Comparison of ENCODE assay signal across 21 cellular contexts in the genomic region with DNA sequence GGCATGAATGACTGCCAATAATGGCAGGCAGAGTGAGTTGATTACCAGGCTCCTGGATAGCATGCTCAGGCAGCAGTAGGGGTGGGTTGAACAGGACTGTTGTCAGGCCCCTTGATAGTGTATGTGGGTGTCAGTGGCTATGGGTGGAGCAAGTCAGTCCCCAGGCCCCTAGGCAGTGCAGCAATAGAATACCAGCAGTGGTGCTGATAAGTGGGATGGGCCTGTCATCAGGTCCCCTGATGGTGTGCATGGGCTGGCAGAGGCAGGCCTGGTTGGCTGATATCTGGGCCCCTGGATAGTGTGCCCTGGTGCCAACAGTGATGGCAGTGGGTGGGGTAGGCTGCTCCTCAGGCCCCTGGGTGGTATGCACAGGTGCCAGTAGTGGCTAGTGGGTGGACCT. TPM values are rescaled to one million over a fixed set of nuclear protein-coding genes. Genes with fewer than 3 reads are reported as not detected.
DNase-seq lines count a peak whose midpoint lies in the region; ATAC-seq and TF ChIP-seq lines count a peak whose summit lies in the region.
"Had no signal": no experiment of that assay in that cellular context is flagged by ENCODE, and none has a peak within 500 bp of the region (broad histone marks: within the 10 kb centered on the region; RNA-seq: fewer than 3 reads in every experiment).

No MANE protein-coding gene starts in this region.

- peak; percentile 37 for DNase-seq in activated CD4-positive, alpha-beta T cell treated with anti-CD3 and anti-CD28 coated beads, Interleukin-2, amount 10 ng/mL, durations not matched to agents 24 days and 14 days
- DNase-seq in activated CD4-positive, alpha-beta T cell treated with anti-CD3 and anti-CD28 coated beads, Interleukin-2, amount 50 U/mL, for 4 hours = no peak
- DNase-seq in Right ventricle myocardium superior = no peak
- DNase-seq in left cardiac atrium = no peak
- DNase-seq in heart right ventricle = no peak
- no peak for DNase-seq in cardiac septum (ENCODE audit: low spot score)
- no peak for DNase-seq in neuronal stem cell (ENCODE audit: low spot score)
- no peak for DNase-seq in SW 1271 (lab: John Stamatoyannopoulos, UW)
- DNase-seq: AML-193; Caco-2; Calu3; CD4-positive, alpha-beta T cell; CD8-positive, alpha-beta T cell; DMS79 treated with DMSO at 0.1 percent for 48 hours; GF-D8 had no signal

- no peak overlapping the region for H3K4me2 ChIP-seq in neuronal stem cell (ENCODE audit: insufficient read depth, low read length, poor library complexity, severe bottlenecking)
- H3K4me2 ChIP-seq: A549 had no signal

- H2BK12ac ChIP-seq in neuronal stem cell (ENCODE audit: low read length) = no peak overlapping the region

- ATAC-seq in Right ventricle myocardium superior (ENCODE audit: poor library complexity) = peak; percentile 43
- ATAC-seq in left cardiac atrium = no peak
- peak in 5 of 8 donors; percentile 22 to 89 (median 56) for ATAC-seq in heart right ventricle
- ATAC-seq: A549; CD8-positive, alpha-beta T cell had no signal

- H2BK15ac ChIP-seq in neuronal stem cell (ENCODE audit: low read length) = no peak overlapping the region

- H3K9me3 ChIP-seq in heart right ventricle (peaks cover 0 to 35% (median 24%) of the 10 kb centered on the region in 11 donors), neuronal stem cell (replicated peaks in 1 of 2; ENCODE audit: control insufficient read depth in 2 of 2, insufficient read depth in 1 of 2, low read depth in 1 of 2, low read length in 2 of 2) (peaks cover 14 to 21% of the 10 kb centered on the region in 2 donors)

- peaks cover 29% of the 10 kb centered on the region for H3K9me3 Mint-ChIP-seq in activated CD4-positive, alpha-beta T cell treated with anti-CD3 and anti-CD28 coated beads, Interleukin-2, amount 10 ng/mL, durations not matched to agents 24 days and 14 days

- H3K36me3 Mint-ChIP-seq in activated CD4-positive, alpha-beta T cell treated with anti-CD3 and anti-CD28 coated beads, Interleukin-2, amount 10 ng/mL, durations not matched to agents 24 days and 14 days (ENCODE audit: low read depth) = peaks cover 36% of the 10 kb centered on the region

- no peak overlapping the region for H3K27ac Mint-ChIP-seq in activated CD4-positive, alpha-beta T cell treated with anti-CD3 and anti-CD28 coated beads, Interleukin-2, amount 10 ng/mL, durations not matched to agents 24 days and 14 days
- H3K27ac Mint-ChIP-seq: B cell; CD4-positive, alpha-beta T cell; CD8-positive, alpha-beta T cell had no signal

- H3K36me3 ChIP-seq in heart right ventricle (no peaks in the 10 kb centered on the region), neuronal stem cell (replicated peaks in 1 of 2; ENCODE audit: control insufficient read depth in 2 of 2, insufficient read depth in 2 of 2, low read length in 2 of 2) (no peaks in the 10 kb centered on the region)

- H3K4me3 ChIP-seq in heart right ventricle = no peak overlapping the region
- no peak overlapping the region for H3K4me3 ChIP-seq in neuronal stem cell (ENCODE audit: low read length in 2 of 2)
- H3K4me3 ChIP-seq: A549 had no signal

- no peak overlapping the region for H3K4me3 Mint-ChIP-seq in activated CD4-positive, alpha-beta T cell treated with anti-CD3 and anti-CD28 coated beads, Interleukin-2, amount 10 ng/mL, durations not matched to agents 24 days and 14 days
- H3K4me3 Mint-ChIP-seq: B cell; CD4-positive, alpha-beta T cell; CD8-positive, alpha-beta T cell had no signal

- H3K27me3 ChIP-seq in heart right ventricle (no peaks in the 10 kb centered on the region), neuronal stem cell (ENCODE audit: control insufficient read depth in 3 of 3, insufficient read depth in 3 of 3, low read depth in 1 of 3, low read length in 3 of 3) (no peaks in the 10 kb centered on the region)
- H3K27me3 ChIP-seq: BLaER1 treated with 17β-estradiol and CSF1 and Interleukin-3, amounts not matched to agents 10 nM and 100 nM had no signal

- H2BK5ac ChIP-seq in neuronal stem cell (ENCODE audit: low read length) = no peak overlapping the region

- TF ChIP-seq CTCF in heart right ventricle (IDR thresholded peaks at IDR 0.05) = no peak

- peaks cover 3% of the 10 kb centered on the region for H3K4me1 Mint-ChIP-seq in activated CD4-positive, alpha-beta T cell treated with anti-CD3 and anti-CD28 coated beads, Interleukin-2, amount 10 ng/mL, durations not matched to agents 24 days and 14 days
- H3K4me1 Mint-ChIP-seq: B cell had no signal

- intact Hi-C loops in activated CD4-positive, alpha-beta T cell treated with anti-CD3 and anti-CD28 coated beads, Interleukin-2, amount 10 ng/mL, durations not matched to agents 24 days and 14 days (cut with micrococcal nuclease) = no loop called here
- intact Hi-C loops in Right ventricle myocardium superior (cut with DNase I) (no loop called here), left cardiac atrium (cut with DNase I) (no loop called here), heart right ventricle (cut with DNase I) (no loop called here), cardiac septum (cut with DNase I) (no loop called here)

- H3K79me1 ChIP-seq in neuronal stem cell (ENCODE audit: low read depth, low read length) = no peaks in the 10 kb centered on the region

- H3K4ac ChIP-seq in neuronal stem cell (ENCODE audit: low read length) = no peak overlapping the region

- no peak overlapping the region for H2BK120ac ChIP-seq in neuronal stem cell (ENCODE audit: low read depth, low read length)

- H2AK5ac ChIP-seq in neuronal stem cell (ENCODE audit: low read depth, low read length) = peak overlapping the region; percentile 37

- no peak overlapping the region for H2AFZ ChIP-seq in neuronal stem cell (ENCODE audit: low read length)

- peaks cover 0 to 10% (median 8%) of the 10 kb centered on the region in 9 donors for H3K4me1 ChIP-seq in heart right ventricle
- no peaks in the 10 kb centered on the region for H3K4me1 ChIP-seq in neuronal stem cell (ENCODE audit: control insufficient read depth in 2 of 2, insufficient read depth in 1 of 2, low read depth in 1 of 2, low read length in 2 of 2)
- H3K4me1 ChIP-seq: A549, Caco-2 had no signal

- no peak overlapping the region for H4K91ac ChIP-seq in neuronal stem cell (ENCODE audit: low read depth, low read length, poor library complexity)

- H4K8ac ChIP-seq in neuronal stem cell (ENCODE audit: low read depth, low read length) = no peak overlapping the region

- H3K23ac ChIP-seq in neuronal stem cell (ENCODE audit: low read depth, low read length, poor library complexity) = no peak overlapping the region

- H3K14ac ChIP-seq in neuronal stem cell (ENCODE audit: low read length) = peak overlapping the region; percentile 44

- no peak overlapping the region for H3K9ac ChIP-seq in neuronal stem cell (ENCODE audit: low read depth, low read length, poor library complexity)
- H3K9ac ChIP-seq: BLaER1 treated with 17β-estradiol and CSF1 and Interleukin-3, amounts not matched to agents 10 nM and 100 nM had no signal

- no peak overlapping the region for H3K27ac ChIP-seq in heart right ventricle
- H3K27ac ChIP-seq in neuronal stem cell (replicated peaks; ENCODE audit: low read length) = no peak overlapping the region
- H3K27ac ChIP-seq: 22Rv1; A549; BLaER1 treated with 17β-estradiol and CSF1 and Interleukin-3, amounts not matched to agents 10 nM and 100 nM; C4-2B had no signal

- H3K18ac ChIP-seq in neuronal stem cell (ENCODE audit: low read length) = no peak overlapping the region

- H3K27me3 Mint-ChIP-seq in activated CD4-positive, alpha-beta T cell treated with anti-CD3 and anti-CD28 coated beads, Interleukin-2, amount 10 ng/mL, durations not matched to agents 24 days and 14 days = no peaks in the 10 kb centered on the region
- H3K27me3 Mint-ChIP-seq: B cell; CD4-positive, alpha-beta T cell had no signal

RNA-seq across cellular contexts. Expression of a gene that starts 32.4 kb away (rescaled TPM):
- 1.1 and 1.4 TPM in 2 replicates for total RNA-seq in activated CD4-positive, alpha-beta T cell treated with anti-CD3 and anti-CD28 coated beads, Interleukin-2, amount 10 ng/mL, durations not matched to agents 24 days and 14 days
- total RNA-seq in Right ventricle myocardium superior (not detected), left cardiac atrium (not detected), heart right ventricle (1 to 10 TPM in 1 of 10 donors, under 1 TPM in 2, not detected in 7; 0.36 to 1.3 (median 0.59) TPM), cardiac septum (0.38 TPM)
- polyA plus RNA-seq in heart right ventricle = under 1 TPM in 1 of 2 donors, not detected in 1; 0.04 TPM
- 0.14 TPM for polyA plus RNA-seq in neuronal stem cell (2013, experiment 1 of 2)
- 0.15 TPM for polyA plus RNA-seq in neuronal stem cell (2013, experiment 2 of 2)
- total RNA-seq: A172; B cell; CD4-positive, alpha-beta T cell; CD8-positive, alpha-beta T cell had no signal

RNA-seq across cellular contexts. Expression of a gene that starts 45.1 kb away (rescaled TPM):
- total RNA-seq in activated CD4-positive, alpha-beta T cell treated with anti-CD3 and anti-CD28 coated beads, Interleukin-2, amount 10 ng/mL, durations not matched to agents 24 days and 14 days = 29.0 and 32.0 TPM in 2 replicates
- 292 TPM for total RNA-seq in Right ventricle myocardium superior
- total RNA-seq in left cardiac atrium = 100 to 1,000 TPM in 1 of 2 donors, 10 to 100 TPM in 1; 92.7 to 123 TPM
- 100 to 1,000 TPM; 233 to 450 (median 325) TPM for total RNA-seq in heart right ventricle
- 10 to 100 TPM; 22.9 to 64.7 TPM for polyA plus RNA-seq in heart right ventricle
- total RNA-seq in cardiac septum = 219 TPM
- 16.9 TPM for polyA plus RNA-seq in neuronal stem cell (2013, experiment 1 of 2)
- polyA plus RNA-seq in neuronal stem cell (2013, experiment 2 of 2) = 16.6 TPM

Comparison
In these comparisons a context has a peak if more than half of its experiments do, and no peak if none do; other contexts are left out.
1. ATAC-seq: peak in Right ventricle myocardium superior (single experiment) and heart right ventricle (5 of 8); none in left cardiac atrium (0 of 2).